Comparison of ENCODE assay signal across 1 cellular context in genomic region chr1:46133946-46134345, GRCh38.
TF ChIP-seq lines count a peak whose summit lies in the region.

No MANE protein-coding gene starts in this region.

TF ChIP-seq in SK-N-SH treated with all-trans-retinoic acid at 6 μM for 48 hours, 23 proteins besides CTCF, POLR2A, EP300 and RAD21 (continued from another document):
- TF ChIP-seq CREB5 (CRISPR knock-in tag; IDR thresholded peaks at IDR 0.05; ENCODE audit: low read depth) (no peak), GLIS3 (CRISPR knock-in tag; IDR thresholded peaks at IDR 0.05) (no peak), TCF4 (CRISPR knock-in tag; IDR thresholded peaks at IDR 0.05; ENCODE audit: borderline replicate concordance) (no peak), ARNTL (CRISPR knock-in tag; IDR thresholded peaks at IDR 0.05; ENCODE audit: borderline replicate concordance, low read depth) (no peak), ZNF70 (CRISPR knock-in tag; IDR thresholded peaks at IDR 0.05) (no peak), TSHZ2 (CRISPR knock-in tag; IDR thresholded peaks at IDR 0.05) (no peak), CSDC2 (CRISPR knock-in tag; IDR thresholded peaks at IDR 0.05) (no peak), POU6F1 (CRISPR knock-in tag; IDR thresholded peaks at IDR 0.05; ENCODE audit: borderline replicate concordance, low read depth) (no peak), ESRRG (CRISPR knock-in tag; IDR thresholded peaks at IDR 0.05) (no peak), RARB (CRISPR knock-in tag; IDR thresholded peaks at IDR 0.05) (no peak)
